In genomic region chr15:75577401-75578205, GRCh38 we compare ENCODE assay signal across 8 cellular contexts. TPM values are rescaled to one million over a fixed set of nuclear protein-coding genes. Genes with fewer than 3 reads are reported as not detected.
A peak's percentile ranks its signal among the peaks of the same experiment; 100 is the strongest.
DNase-seq lines count a peak whose midpoint lies in the region; ATAC-seq, FAIRE-seq and TF ChIP-seq lines count a peak whose summit lies in the region.

No MANE protein-coding gene starts in this region.

- no peak for ATAC-seq in stimulated activated effector memory CD8-positive, alpha-beta T cell treated with anti-CD3 and anti-CD28 coated beads, Interleukin-12 subunit alpha, Interleukin-12 subunit beta, amount 100 ng/mL, for 72 hours

- H3K4me2 ChIP-seq in astrocyte (ENCODE audit: low read length) (peak overlapping the region; percentile 87), keratinocyte (ENCODE audit: control insufficient read depth, extremely low read depth, insufficient read depth, low read depth, low read length) (peak overlapping the region; percentile 83)

- no peaks in the 10 kb centered on the region for H3K27me3 Mint-ChIP-seq in astrocyte (ENCODE audit: low read depth, unreplicated experiment)

- H3K9me1 ChIP-seq in keratinocyte (ENCODE audit: control insufficient read depth, extremely low read depth, insufficient read depth, low read length): no peaks in the 10 kb centered on the region

- H3K27me3 ChIP-seq in astrocyte (ENCODE audit: insufficient read depth, low read length) (no peaks in the 10 kb centered on the region), keratinocyte (ENCODE audit: control insufficient read depth, extremely low read depth, insufficient read depth, low read length) (no peaks in the 10 kb centered on the region)

- peak overlapping the region; percentile 74 for H2AFZ ChIP-seq in astrocyte (ENCODE audit: low read depth, low read length)
- peak overlapping the region; percentile 54 for H2AFZ ChIP-seq in keratinocyte (ENCODE audit: control insufficient read depth, low read length)

- no peaks in the 10 kb centered on the region for H3K9me3 ChIP-seq in astrocyte (ENCODE audit: insufficient read depth, low read depth, low read length)
- H3K9me3 ChIP-seq in keratinocyte (ENCODE audit: control insufficient read depth, low read depth, low read length): no peaks in the 10 kb centered on the region

- FAIRE-seq in astrocyte (lab: Jason Lieb, UNC) (no peak), keratinocyte (lab: Jason Lieb, UNC) (no peak)

- DNase-seq in ELR (ENCODE audit: low read depth) (peak; percentile 43), MV-4-11 (lab: John Stamatoyannopoulos, UW) (peak; percentile 33), astrocyte (ENCODE audit: low read depth) (no peak), keratinocyte (ENCODE audit: low read depth, low spot score) (no peak), dedifferentiated amniotic fluid mesenchymal stem cell (ENCODE audit: extremely low spot score) (no peak), NCI-H524 treated with DMSO at 0.1 percent for 48 hours (lab: John Stamatoyannopoulos, UW) (no peak), iPS-NIHi7 (ENCODE audit: extremely low spot score) (no peak)
- peak in 1 of 2 donors; percentile 53 for DNase-seq in stimulated activated effector memory CD8-positive, alpha-beta T cell treated with anti-CD3 and anti-CD28 coated beads, Interleukin-12 subunit alpha, Interleukin-12 subunit beta, amount 100 ng/mL, for 72 hours (ENCODE audit: low spot score in 2 of 2)

- TF ChIP-seq CTCF in astrocyte (IDR thresholded peaks at IDR 0.05; ENCODE audit: insufficient read depth, low read depth, low read length) (no peak), keratinocyte (optimal IDR thresholded peaks at IDR 0.05 in 1 of 3, IDR thresholded peaks at IDR 0.05 in 1 of 3, conservative IDR thresholded peaks at IDR 0.05 in 1 of 3; ENCODE audit: extremely low read depth in 1 of 3, insufficient read depth in 2 of 3, low read length in 3 of 3) (no peak)

- H4K20me1 ChIP-seq in astrocyte (ENCODE audit: insufficient read depth, low read length): peaks cover 27% of the 10 kb centered on the region
- H4K20me1 ChIP-seq in keratinocyte (ENCODE audit: control insufficient read depth, extremely low read depth, insufficient read depth, low read length): no peaks in the 10 kb centered on the region

- H3K9ac ChIP-seq in astrocyte (ENCODE audit: low read length) (peak overlapping the region; percentile 93), keratinocyte (ENCODE audit: control insufficient read depth, extremely low read depth, insufficient read depth, low read length) (peak overlapping the region; percentile 89)

- peak overlapping the region; percentile 89 for H3K4me3 Mint-ChIP-seq in astrocyte (ENCODE audit: unreplicated experiment)
- peak overlapping the region; percentile 84 for H3K4me3 Mint-ChIP-seq in stimulated activated effector memory CD8-positive, alpha-beta T cell treated with anti-CD3 and anti-CD28 coated beads, Interleukin-12 subunit alpha, Interleukin-12 subunit beta, amount 100 ng/mL, for 72 hours

- H3K36me3 Mint-ChIP-seq in astrocyte (ENCODE audit: low read depth, unreplicated experiment): no peaks in the 10 kb centered on the region
- peaks cover 14% of the 10 kb centered on the region for H3K36me3 Mint-ChIP-seq in stimulated activated effector memory CD8-positive, alpha-beta T cell treated with anti-CD3 and anti-CD28 coated beads, Interleukin-12 subunit alpha, Interleukin-12 subunit beta, amount 100 ng/mL, for 72 hours

- H3K27ac ChIP-seq in astrocyte (ENCODE audit: low read depth, low read length) (peak overlapping the region; percentile 79), keratinocyte (ENCODE audit: control insufficient read depth, insufficient read depth, low read length) (peak overlapping the region; percentile 85)

- H3K79me2 ChIP-seq in astrocyte (ENCODE audit: insufficient read depth, low read length) (peaks cover 60% of the 10 kb centered on the region), keratinocyte (ENCODE audit: control insufficient read depth, insufficient read depth, low read length) (peaks cover 56% of the 10 kb centered on the region)

- peaks cover 17% of the 10 kb centered on the region for H3K4me1 ChIP-seq in astrocyte (ENCODE audit: insufficient read depth, low read length)
- peaks cover 20% of the 10 kb centered on the region for H3K4me1 ChIP-seq in keratinocyte (ENCODE audit: control insufficient read depth, extremely low read depth, insufficient read depth, low read length)

- H3K9me3 Mint-ChIP-seq in astrocyte (ENCODE audit: unreplicated experiment): peaks cover 2% of the 10 kb centered on the region
- H3K9me3 Mint-ChIP-seq in stimulated activated effector memory CD8-positive, alpha-beta T cell treated with anti-CD3 and anti-CD28 coated beads, Interleukin-12 subunit alpha, Interleukin-12 subunit beta, amount 100 ng/mL, for 72 hours: no peaks in the 10 kb centered on the region

- H3K4me1 Mint-ChIP-seq in astrocyte (ENCODE audit: low read depth, unreplicated experiment): peaks cover 7% of the 10 kb centered on the region
- peaks cover 31% of the 10 kb centered on the region for H3K4me1 Mint-ChIP-seq in stimulated activated effector memory CD8-positive, alpha-beta T cell treated with anti-CD3 and anti-CD28 coated beads, Interleukin-12 subunit alpha, Interleukin-12 subunit beta, amount 100 ng/mL, for 72 hours

- dilution Hi-C loops in keratinocyte (cut with MboI; ENCODE audit: extremely low pct_ligation_motif_present, low sequenced_read_pairs): no loop called here

- H3K36me3 ChIP-seq in astrocyte (ENCODE audit: insufficient read depth, low read length) (no peaks in the 10 kb centered on the region), keratinocyte (ENCODE audit: control insufficient read depth in 2 of 2, extremely low read depth in 1 of 2, insufficient read depth in 2 of 2, low read length in 2 of 2) (peaks cover 0 to 3% of the 10 kb centered on the region in 2 experiments)

- peak overlapping the region; percentile 92 for H3K4me3 ChIP-seq in astrocyte (ENCODE audit: insufficient read depth, low read depth, low read length)
- peak overlapping the region; percentile 71 to 93 (median 72) for H3K4me3 ChIP-seq in keratinocyte (ENCODE audit: control insufficient read depth in 2 of 3, extremely low read depth in 1 of 3, insufficient read depth in 2 of 3, low read depth in 1 of 3, low read length in 3 of 3)

- peak overlapping the region; percentile 93 for H3K27ac Mint-ChIP-seq in astrocyte (ENCODE audit: unreplicated experiment)
- peak overlapping the region; percentile 99 for H3K27ac Mint-ChIP-seq in stimulated activated effector memory CD8-positive, alpha-beta T cell treated with anti-CD3 and anti-CD28 coated beads, Interleukin-12 subunit alpha, Interleukin-12 subunit beta, amount 100 ng/mL, for 72 hours

RNA-seq across cellular contexts. Expression of gene PTPN9, which starts 1.5 kb away (rescaled TPM):
- 34.7 and 37.5 TPM in 2 replicates for total RNA-seq in astrocyte
- polyA plus RNA-seq in keratinocyte: 32.8 to 45.9 TPM (median 34.7 TPM) in 3 replicates
- polyA plus RNA-seq in keratinocyte (2011; ENCODE audit: low read depth): 6.7 TPM
- polyA plus RNA-seq in keratinocyte (2011; cell fraction: cytosol; rRNA removed): 29.4 and 40.7 TPM in 2 replicates
- 28.6 and 29.0 TPM in 2 replicates for polyA plus RNA-seq in keratinocyte (2011; cell fraction: nucleus; rRNA removed)
- polyA plus RNA-seq in keratinocyte (2012; ENCODE audit: low replicate concordance): 11.1 and 24.2 TPM in 2 replicates
- polyA minus RNA-seq in keratinocyte: 39.1 to 96.6 TPM (median 43.3 TPM) in 3 replicates
- polyA minus RNA-seq in keratinocyte (2011; cell fraction: cytosol; rRNA and poly(A)+ RNA removed): 28.2 TPM
- polyA minus RNA-seq in keratinocyte (2011; cell fraction: nucleus; rRNA and poly(A)+ RNA removed): 13.7 and 28.0 TPM in 2 replicates

RNA-seq across cellular contexts. Expression of gene SNUPN, which starts 47.9 kb away (rescaled TPM):
- total RNA-seq in astrocyte: 15.9 and 17.0 TPM in 2 replicates
- polyA plus RNA-seq in keratinocyte: 20.7 to 24.9 TPM (median 23.6 TPM) in 3 replicates
- 40.1 TPM for polyA plus RNA-seq in keratinocyte (2011; ENCODE audit: low read depth)
- 21.7 and 24.4 TPM in 2 replicates for polyA plus RNA-seq in keratinocyte (2011; cell fraction: cytosol; rRNA removed)
- polyA plus RNA-seq in keratinocyte (2011; cell fraction: nucleus; rRNA removed): 21.4 and 21.8 TPM in 2 replicates
- polyA plus RNA-seq in keratinocyte (2012; ENCODE audit: low replicate concordance): 15.1 and 18.5 TPM in 2 replicates
- 6.7 to 17.8 TPM (median 14.2 TPM) in 3 replicates for polyA minus RNA-seq in keratinocyte
- polyA minus RNA-seq in keratinocyte (2011; cell fraction: cytosol; rRNA and poly(A)+ RNA removed): 13.2 TPM
- polyA minus RNA-seq in keratinocyte (2011; cell fraction: nucleus; rRNA and poly(A)+ RNA removed): 10.7 and 17.5 TPM in 2 replicates

Comparison
In these comparisons a context has a peak if more than half of its experiments do, and no peak if none do; other contexts are left out.
1. DNase-seq: peak in ELR (single experiment) and MV-4-11 (single experiment); none in astrocyte (single experiment), keratinocyte (single experiment), dedifferentiated amniotic fluid mesenchymal stem cell (single experiment), NCI-H524 treated with DMSO at 0.1 percent for 48 hours (single experiment) and iPS-NIHi7 (single experiment).